19 cellular contexts compared by ENCODE assay signal in genomic region chr4:48570646-48571220, GRCh38.
A peak's percentile ranks its signal among the peaks of the same experiment; 100 is the strongest.
DNase-seq lines count a peak whose midpoint lies in the region; FAIRE-seq and TF ChIP-seq lines count a peak whose summit lies in the region.
"Had no signal": no experiment of that assay in that cellular context is flagged by ENCODE, and none has a peak within 500 bp of the region (broad histone marks: within the 10 kb centered on the region; RNA-seq: fewer than 3 reads in every experiment).

No MANE protein-coding gene starts in this region.

- H4K8ac ChIP-seq in mesenchymal stem cell (ENCODE audit: low read length) (no peak overlapping the region), neuronal stem cell (ENCODE audit: low read depth, low read length) (no peak overlapping the region)

- intact Hi-C loops in posterior vena cava (cut with DNase I) = no loop called here

- H3K27me3 ChIP-seq in brain microvascular endothelial cell (replicated peaks) (no peaks in the 10 kb centered on the region), mesenchymal stem cell (ENCODE audit: control insufficient read depth in 1 of 2, insufficient read depth in 1 of 2, low read length in 2 of 2) (no peaks in the 10 kb centered on the region), neuronal stem cell (ENCODE audit: control insufficient read depth in 3 of 3, insufficient read depth in 3 of 3, low read depth in 1 of 3, low read length in 3 of 3) (no peaks in the 10 kb centered on the region)
- H3K27me3 ChIP-seq: body of pancreas, uterus had no signal

- TF ChIP-seq CTCF in brain microvascular endothelial cell (IDR thresholded peaks at IDR 0.05; ENCODE audit: low read depth, low read length, missing control alignments) = no peak

- H3K4ac ChIP-seq in mesenchymal stem cell (ENCODE audit: low read depth in 1 of 2, low read length in 2 of 2) = no peak overlapping the region
- no peak overlapping the region for H3K4ac ChIP-seq in neuronal stem cell (ENCODE audit: low read length)

- H3K18ac ChIP-seq in mesenchymal stem cell (ENCODE audit: low read depth in 1 of 2, low read length in 2 of 2) (no peak overlapping the region), neuronal stem cell (ENCODE audit: low read length) (no peak overlapping the region)

- H2BK15ac ChIP-seq in mesenchymal stem cell (ENCODE audit: low read depth, poor library complexity, severe bottlenecking) (no peak overlapping the region), neuronal stem cell (ENCODE audit: low read length) (no peak overlapping the region)

- H4K91ac ChIP-seq in mesenchymal stem cell (ENCODE audit: low read length) (no peak overlapping the region), neuronal stem cell (ENCODE audit: low read depth, low read length, poor library complexity) (no peak overlapping the region)

- H3K4me1 ChIP-seq in mesenchymal stem cell (ENCODE audit: control insufficient read depth, insufficient read depth, low read depth, low read length) (no peaks in the 10 kb centered on the region), neuronal stem cell (ENCODE audit: control insufficient read depth in 2 of 2, insufficient read depth in 1 of 2, low read depth in 1 of 2, low read length in 2 of 2) (no peaks in the 10 kb centered on the region)
- H3K4me1 ChIP-seq: body of pancreas, uterus had no signal

- H3K4me3 ChIP-seq in brain microvascular endothelial cell (ENCODE audit: low read depth, low read length) (no peak overlapping the region), mesenchymal stem cell (ENCODE audit: insufficient read depth in 1 of 2, low read depth in 1 of 2, low read length in 2 of 2) (no peak overlapping the region), neuronal stem cell (ENCODE audit: low read length in 2 of 2) (no peak overlapping the region)
- H3K4me3 ChIP-seq: body of pancreas, uterus had no signal

- H2BK5ac ChIP-seq in mesenchymal stem cell (ENCODE audit: low read depth, low read length, poor library complexity, severe bottlenecking) (no peak overlapping the region), neuronal stem cell (ENCODE audit: low read length) (no peak overlapping the region)

- FAIRE-seq in HTR-8/SVneo (lab: Jason Lieb, UNC) = no peak
- FAIRE-seq: G401.6 had no signal

- no peaks in the 10 kb centered on the region for H3K36me3 ChIP-seq in brain microvascular endothelial cell (replicated peaks)
- peaks cover 13 to 78% of the 10 kb centered on the region in 2 experiments for H3K36me3 ChIP-seq in mesenchymal stem cell (ENCODE audit: control insufficient read depth in 1 of 2, insufficient read depth in 2 of 2, low read depth in 1 of 2, low read length in 2 of 2)
- H3K36me3 ChIP-seq in neuronal stem cell (replicated peaks in 1 of 2; ENCODE audit: control insufficient read depth in 2 of 2, insufficient read depth in 2 of 2, low read length in 2 of 2) = peaks cover 6 to 99% of the 10 kb centered on the region in 2 donors
- H3K36me3 ChIP-seq: uterus had no signal

- WGBS in mesenchymal stem cell = 79% methylated on average over 5 of the region's 9 CpGs
- WGBS in neuronal stem cell (ENCODE audit: extremely low coverage in 2 of 2, insufficient read length in 2 of 2, insufficient replicate concordance in 1 of 2), 2 donors = no CpG with 5 or more reads among the region's 9 CpGs

- DNase-seq in AG20443 (ENCODE audit: low spot score) (peak; percentile 67), HTR-8/SVneo (ENCODE audit: insufficient read length, low spot score) (peak; percentile 9), brain microvascular endothelial cell (peak; percentile 60), mesenchymal stem cell (peak; percentile 56), posterior vena cava (ENCODE audit: low spot score) (no peak), neuronal stem cell (ENCODE audit: low spot score) (no peak), COLO668 (lab: John Stamatoyannopoulos, UW; ENCODE audit: unreplicated experiment) (no peak), MV-4-11 (lab: John Stamatoyannopoulos, UW) (no peak)
- DNase-seq: activated CD4-positive, alpha-beta T cell treated with anti-CD3 and anti-CD28 coated beads, Interleukin-2, amount 50 U/mL, for 1 hour; body of pancreas; CD4-positive, alpha-beta memory T cell; effector CD8-positive, alpha-beta T cell; GOT3; KG1; NCI-H1930; retina; stimulated activated CD4-positive, alpha-beta T cell treated with anti-CD3 and anti-CD28 coated beads, Interleukin-2, amount 100 ng/mL, for 48 hours; uterus had no signal

- H3K27ac ChIP-seq in brain microvascular endothelial cell = peak overlapping the region; percentile 63
- peak overlapping the region; percentile 33 for H3K27ac ChIP-seq in mesenchymal stem cell (ENCODE audit: low read length, poor library complexity, severe bottlenecking)
- H3K27ac ChIP-seq in neuronal stem cell (replicated peaks; ENCODE audit: low read length) = no peak overlapping the region
- H3K27ac ChIP-seq: body of pancreas, uterus had no signal

- no peak overlapping the region for H2BK12ac ChIP-seq in mesenchymal stem cell (ENCODE audit: low read length in 2 of 2)
- no peak overlapping the region for H2BK12ac ChIP-seq in neuronal stem cell (ENCODE audit: low read length)

- H2AFZ ChIP-seq in mesenchymal stem cell (ENCODE audit: low read depth, low read length) (no peak overlapping the region), neuronal stem cell (ENCODE audit: low read length) (no peak overlapping the region)

- H3K14ac ChIP-seq in mesenchymal stem cell (ENCODE audit: low read length in 2 of 2) = no peak overlapping the region
- no peak overlapping the region for H3K14ac ChIP-seq in neuronal stem cell (ENCODE audit: low read length)

- H3K4me2 ChIP-seq in mesenchymal stem cell (ENCODE audit: low read length, poor library complexity, severe bottlenecking) (no peak overlapping the region), neuronal stem cell (ENCODE audit: insufficient read depth, low read length, poor library complexity, severe bottlenecking) (no peak overlapping the region)

- H3K9me3 ChIP-seq in mesenchymal stem cell (ENCODE audit: control insufficient read depth, low read length) = no peaks in the 10 kb centered on the region
- H3K9me3 ChIP-seq in neuronal stem cell (replicated peaks in 1 of 2; ENCODE audit: control insufficient read depth in 2 of 2, insufficient read depth in 1 of 2, low read depth in 1 of 2, low read length in 2 of 2) = no peaks in the 10 kb centered on the region
- H3K9me3 ChIP-seq: body of pancreas, uterus had no signal

- in situ Hi-C loops in brain microvascular endothelial cell (cut with HindIII; ENCODE audit: low pct_ligation_motif_present, low sequenced_read_pairs) = no loop called here

- H3K9ac ChIP-seq in mesenchymal stem cell (ENCODE audit: low read length) (peak overlapping the region; percentile 38), neuronal stem cell (ENCODE audit: low read depth, low read length, poor library complexity) (no peak overlapping the region)

- no peak overlapping the region for H2BK120ac ChIP-seq in mesenchymal stem cell (ENCODE audit: low read depth, low read length)
- H2BK120ac ChIP-seq in neuronal stem cell (ENCODE audit: low read depth, low read length) = no peak overlapping the region

- H3K23ac ChIP-seq in mesenchymal stem cell (ENCODE audit: low read length in 2 of 2) (no peak overlapping the region), neuronal stem cell (ENCODE audit: low read depth, low read length, poor library complexity) (no peak overlapping the region)

- H2AK5ac ChIP-seq in mesenchymal stem cell (ENCODE audit: low read length, severe bottlenecking) (no peak overlapping the region), neuronal stem cell (ENCODE audit: low read depth, low read length) (no peak overlapping the region)

- H3K79me1 ChIP-seq in mesenchymal stem cell (replicated peaks; ENCODE audit: low read length, poor library complexity, severe bottlenecking) (peaks cover 14% of the 10 kb centered on the region), neuronal stem cell (ENCODE audit: low read depth, low read length) (no peaks in the 10 kb centered on the region)

Comparison
In these comparisons a context has a peak if more than half of its experiments do, and no peak if none do; other contexts are left out.
1. DNase-seq: peak in AG20443 (single experiment), HTR-8/SVneo (single experiment), brain microvascular endothelial cell (single experiment) and mesenchymal stem cell (single experiment); none in posterior vena cava (single experiment), neuronal stem cell (single experiment), COLO668 (single experiment) and MV-4-11 (single experiment).